Comparison of ENCODE assay signal across 8 cellular contexts in the genomic region with DNA sequence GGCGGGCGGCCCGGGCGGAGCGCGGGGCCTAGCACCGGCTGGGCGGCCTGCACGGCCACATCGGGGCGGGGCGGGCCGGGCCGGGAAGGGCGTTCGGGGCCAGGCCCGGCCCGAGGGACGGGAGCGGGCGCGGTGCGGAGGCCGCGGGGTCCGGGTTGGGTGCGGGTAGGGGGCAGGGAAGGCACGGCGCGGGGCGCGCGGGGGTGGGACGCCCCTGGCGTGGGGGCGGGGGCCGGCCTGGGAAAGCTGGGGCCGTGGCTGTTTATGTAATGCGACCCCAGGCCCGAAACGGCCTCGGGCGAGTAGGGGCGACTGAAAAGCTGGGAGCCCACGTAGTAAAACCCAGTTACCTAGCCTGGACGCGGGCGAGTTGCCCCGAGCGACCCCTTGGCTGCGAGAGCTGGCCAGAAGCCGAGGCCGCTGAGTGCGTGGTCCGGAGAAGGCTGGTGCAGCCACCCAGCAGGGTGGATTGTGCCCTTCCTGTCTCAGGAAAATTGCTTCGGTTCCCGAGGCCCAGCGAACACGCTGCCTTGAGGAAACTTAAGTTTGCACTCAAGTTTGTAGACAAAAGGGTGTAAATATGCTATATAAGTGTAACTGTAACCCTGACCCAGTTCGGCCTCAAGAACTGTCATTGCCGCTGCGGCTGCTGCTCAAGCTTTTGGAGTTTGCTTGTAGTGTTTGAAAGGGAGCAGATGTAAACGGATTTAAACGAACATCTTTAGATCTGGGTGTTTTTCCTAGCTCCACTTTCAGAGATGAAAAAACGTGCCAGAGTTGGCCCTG. TPM values are rescaled to one million over a fixed set of nuclear protein-coding genes. Genes with fewer than 3 reads are reported as not detected.
DNase-seq lines count a peak whose midpoint lies in the region; ATAC-seq and TF ChIP-seq lines count a peak whose summit lies in the region.

No MANE protein-coding gene starts in this region.

- peaks cover 52% of the 10 kb centered on the region for H3K4me1 Mint-ChIP-seq in WTC11

- H3K4me3 Mint-ChIP-seq in WTC11: peak overlapping the region; percentile 80

- peak overlapping the region; percentile 85 to 88 for H3K4me3 ChIP-seq in duodenal mucosa (ENCODE audit: low read depth in 1 of 2, low read length in 2 of 2)
- peak overlapping the region; percentile 87 for H3K4me3 ChIP-seq in lung
- peak overlapping the region; percentile 75 to 87 for H3K4me3 ChIP-seq in stomach smooth muscle (ENCODE audit: low read length in 2 of 2)

- H3K27me3 ChIP-seq in duodenal mucosa (ENCODE audit: control insufficient read depth in 1 of 2, insufficient read depth in 2 of 2, low read length in 2 of 2) (no peaks in the 10 kb centered on the region), lung (ENCODE audit: control insufficient read depth, insufficient read depth) (no peaks in the 10 kb centered on the region), stomach smooth muscle (ENCODE audit: control insufficient read depth in 1 of 2, insufficient read depth in 2 of 2, low read length in 2 of 2) (no peaks in the 10 kb centered on the region)

- H3K4me1 ChIP-seq in duodenal mucosa (ENCODE audit: control insufficient read depth in 1 of 2, insufficient read depth in 2 of 2, low read length in 2 of 2) (peaks cover 30 to 35% of the 10 kb centered on the region in 2 donors), lung (ENCODE audit: control insufficient read depth in 2 of 2, insufficient read depth in 2 of 2, low read length in 2 of 2) (peaks cover 5 to 8% of the 10 kb centered on the region in 2 donors), stomach smooth muscle (ENCODE audit: control insufficient read depth, insufficient read depth, low read length) (peaks cover 19% of the 10 kb centered on the region)

- ATAC-seq in GM19467 (IDR thresholded peaks at IDR 0.05; ENCODE audit: unreplicated experiment) (peak; percentile 40), HG03521 (IDR thresholded peaks at IDR 0.05; ENCODE audit: unreplicated experiment) (peak; percentile 37), WTC11 (peak; percentile 46), lung (ENCODE audit: insufficient read depth, low FRiP score) (peak; percentile 70)

- H3K9ac ChIP-seq in duodenal mucosa (ENCODE audit: low read depth in 1 of 2, low read length in 2 of 2) (peak overlapping the region; percentile 75), stomach smooth muscle (ENCODE audit: low read length in 2 of 2) (peak overlapping the region; percentile 87 to 92)

- peaks cover 2% of the 10 kb centered on the region; the same call in 1 of the 2 replicates for H3K36me3 Mint-ChIP-seq in WTC11

- no peak overlapping the region for H3K27ac Mint-ChIP-seq in WTC11

- POLR2A ChIA-PET in WTC11 (lab: Charles Lee): interaction anchor here (1.0 to 1.3 kb wide), 2 partner anchors 126 to 381 kb away, joined by 3 to 4 read pairs; partner anchors contain the start of genes GAR1 and MCUB

- DNase-seq in Caki2 (ENCODE audit: low read depth): peak; percentile 33
- DNase-seq in WTC11 (ENCODE audit: low spot score): peak; percentile 30
- peak; percentile 42 for DNase-seq in lung (ENCODE audit: low spot score)
- no peak for DNase-seq in NCI-H774 (lab: John Stamatoyannopoulos, UW)

- H3K9me3 ChIP-seq in duodenal mucosa (ENCODE audit: control insufficient read depth in 1 of 2, low read length in 2 of 2) (no peaks in the 10 kb centered on the region), lung (ENCODE audit: control insufficient read depth in 2 of 2, insufficient read depth in 1 of 2, low read length in 1 of 2) (no peaks in the 10 kb centered on the region), stomach smooth muscle (ENCODE audit: control insufficient read depth in 2 of 2, low read length in 2 of 2) (no peaks in the 10 kb centered on the region)

- WGBS in lung, 2 donors: 1% methylated on average over 39 to 65 of the region's 65 CpGs

- in situ Hi-C loops in Caki2 (cut with HindIII; ENCODE audit: low pct_unique_long_range_greater_than_20kb, low sequenced_read_pairs): loop anchor here (10.0 to 25.0 kb wide), 2 partner anchors 121 to 378 kb away; partner anchors contain the start of genes CFI and GAR1

- H3K9me3 Mint-ChIP-seq in WTC11: no peaks in the 10 kb centered on the region

- TF ChIP-seq CTCF in WTC11 (IDR thresholded peaks at IDR 0.05): no peak
- no peak for TF ChIP-seq CTCF in lung (IDR thresholded peaks at IDR 0.05; ENCODE audit: control extremely low read depth, extremely low read depth)

- peak overlapping the region; percentile 89 for H3K27ac ChIP-seq in duodenal mucosa (ENCODE audit: low read depth, low read length)
- H3K27ac ChIP-seq in lung (ENCODE audit: low read depth in 1 of 2, low read length in 1 of 2): peak overlapping the region; percentile 98
- H3K27ac ChIP-seq in stomach smooth muscle (ENCODE audit: low read length): peak overlapping the region; percentile 68

- no peaks in the 10 kb centered on the region for H3K27me3 Mint-ChIP-seq in WTC11 (ENCODE audit: low read depth)

- H3K36me3 ChIP-seq in duodenal mucosa (ENCODE audit: control insufficient read depth in 1 of 2, insufficient read depth in 2 of 2, low read length in 2 of 2) (peaks cover 0 to 3% of the 10 kb centered on the region in 2 donors), lung (ENCODE audit: control insufficient read depth in 2 of 2, insufficient read depth in 2 of 2, low read length in 2 of 2) (no peaks in the 10 kb centered on the region), stomach smooth muscle (ENCODE audit: control insufficient read depth in 2 of 2, insufficient read depth in 2 of 2, low read length in 2 of 2) (no peaks in the 10 kb centered on the region)

- CTCF ChIA-PET in WTC11 (lab: Charles Lee): interaction anchor here (0.6 to 2.0 kb wide), 12 partner anchors 8 to 920 kb away, joined by 3 to 20 read pairs (median 4); no protein-coding TSS in a partner anchor

TF ChIP-seq in WTC11, 78 proteins besides CTCF, POLR2A, EP300 and RAD21 (continues in another document):
- TF ChIP-seq STAT6 (CRISPR knock-in tag; conservative IDR thresholded peaks at IDR 0.05; ENCODE audit: low read depth): no peak
- no peak for TF ChIP-seq TEAD1 (CRISPR knock-in tag; IDR thresholded peaks at IDR 0.05)
- no peak for TF ChIP-seq GABPB1 (CRISPR knock-in tag; IDR thresholded peaks at IDR 0.05)
- no peak for TF ChIP-seq MXD4 (CRISPR knock-in tag; IDR thresholded peaks at IDR 0.05; ENCODE audit: borderline replicate concordance)
- TF ChIP-seq CBFB (CRISPR knock-in tag; IDR thresholded peaks at IDR 0.05; ENCODE audit: low read depth): no peak
- TF ChIP-seq ZNF416 (CRISPR knock-in tag; IDR thresholded peaks at IDR 0.05): no peak
- TF ChIP-seq OVOL2 (CRISPR knock-in tag; IDR thresholded peaks at IDR 0.05; ENCODE audit: borderline replicate concordance): no peak
- no peak for TF ChIP-seq GTF2I (CRISPR knock-in tag; conservative IDR thresholded peaks at IDR 0.05)
- TF ChIP-seq PRDM15 (CRISPR knock-in tag; IDR thresholded peaks at IDR 0.05): no peak

RNA-seq across cellular contexts. Expression of gene SEC24B, which starts 0.6 kb away (rescaled TPM):
- total RNA-seq in Caki2 (2014; rRNA removed; shearing (Covaris generic); ENCODE audit: low replicate concordance): 5.1 and 5.7 TPM in 2 replicates
- total RNA-seq in WTC11 (2021) (21.6 to 24.0 TPM (median 22.4 TPM) in 3 replicates), lung (10 to 100 TPM; 24.1 to 34.8 TPM)
- 10 to 100 TPM in 1 of 2 donors, 1 to 10 TPM in 1; 8.0 to 12.6 TPM for polyA plus RNA-seq in lung
